In the genomic region with DNA sequence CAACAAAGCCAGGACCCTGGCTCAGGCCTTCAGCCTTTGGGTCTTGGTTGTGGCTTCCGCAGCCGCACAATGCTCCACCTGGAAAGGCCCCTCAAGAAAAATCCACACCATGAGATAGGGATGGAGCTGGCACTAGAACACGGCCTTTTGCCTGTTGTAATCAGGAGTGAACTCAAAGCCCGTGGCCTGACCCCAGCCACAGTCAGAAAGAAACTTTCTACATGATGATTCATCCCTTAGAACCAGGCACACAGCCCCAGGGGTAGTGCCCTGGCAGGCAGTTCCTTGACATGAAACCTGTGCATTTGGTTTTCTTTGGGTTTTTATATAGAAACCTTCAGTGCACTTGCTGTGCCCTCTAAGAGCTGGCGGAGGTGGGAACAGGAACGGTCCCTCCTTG, we compare ENCODE assay signal across 10 cellular contexts. TPM values are rescaled to one million over a fixed set of nuclear protein-coding genes. Genes with fewer than 3 reads are reported as not detected.
DNase-seq lines count a peak whose midpoint lies in the region; ATAC-seq lines count a peak whose summit lies in the region.
"Had no signal": no experiment of that assay in that cellular context is flagged by ENCODE, and none has a peak within 500 bp of the region (broad histone marks: within the 10 kb centered on the region; RNA-seq: fewer than 3 reads in every experiment).

No MANE protein-coding gene starts in this region.

- peaks cover 0 to 15% of the 10 kb centered on the region in 2 experiments for H3K27me3 ChIP-seq in mesenchymal stem cell (ENCODE audit: control insufficient read depth in 1 of 2, insufficient read depth in 1 of 2, low read length in 2 of 2)

- H2BK15ac ChIP-seq in mesenchymal stem cell (ENCODE audit: low read depth, poor library complexity, severe bottlenecking) = no peak overlapping the region

- H3K9ac ChIP-seq in mesenchymal stem cell (ENCODE audit: low read length) = no peak overlapping the region
- H3K9ac ChIP-seq: parathyroid adenoma had no signal

- no peak overlapping the region for H3K14ac ChIP-seq in mesenchymal stem cell (ENCODE audit: low read length in 2 of 2)

- H2AFZ ChIP-seq in mesenchymal stem cell (ENCODE audit: low read depth, low read length) = no peak overlapping the region
- H2AFZ ChIP-seq: parathyroid adenoma had no signal

- H2AK5ac ChIP-seq in mesenchymal stem cell (ENCODE audit: low read length, severe bottlenecking) = peak overlapping the region; percentile 73

- no peak overlapping the region for H2BK5ac ChIP-seq in mesenchymal stem cell (ENCODE audit: low read depth, low read length, poor library complexity, severe bottlenecking)

- no peak overlapping the region for H3K4ac ChIP-seq in mesenchymal stem cell (ENCODE audit: low read depth in 1 of 2, low read length in 2 of 2)

- WGBS in mesenchymal stem cell = 77% methylated on average over 6 of the region's 6 CpGs

- H4K8ac ChIP-seq in mesenchymal stem cell (ENCODE audit: low read length) = no peak overlapping the region

- peaks cover 33% of the 10 kb centered on the region for H3K27me3 Mint-ChIP-seq in activated naive CD8-positive, alpha-beta T cell treated with anti-CD3 and anti-CD28 coated beads, Interleukin-2, amount 50 U/mL, for 24 hours

- no peaks in the 10 kb centered on the region for H3K9me3 ChIP-seq in mesenchymal stem cell (ENCODE audit: control insufficient read depth, low read length)

- no peak overlapping the region for H3K4me3 ChIP-seq in mesenchymal stem cell (ENCODE audit: insufficient read depth in 1 of 2, low read depth in 1 of 2, low read length in 2 of 2)

- ATAC-seq in HG03342 (IDR thresholded peaks at IDR 0.05; ENCODE audit: unreplicated experiment) (peak; percentile 68), GM21528 (IDR thresholded peaks at IDR 0.05; ENCODE audit: low FRiP score, unreplicated experiment) (no peak), GM19324 (IDR thresholded peaks at IDR 0.05; ENCODE audit: low FRiP score, unreplicated experiment) (no peak)
- peak; percentile 95 for ATAC-seq in activated naive CD8-positive, alpha-beta T cell treated with anti-CD3 and anti-CD28 coated beads, Interleukin-2, amount 50 U/mL, for 24 hours

- H3K27ac Mint-ChIP-seq in activated naive CD8-positive, alpha-beta T cell treated with anti-CD3 and anti-CD28 coated beads, Interleukin-2, amount 50 U/mL, for 24 hours = no peak overlapping the region

- H3K27ac ChIP-seq in mesenchymal stem cell (ENCODE audit: low read length, poor library complexity, severe bottlenecking) = peak overlapping the region; percentile 70
- H3K27ac ChIP-seq: parathyroid adenoma had no signal

- no peaks in the 10 kb centered on the region for H3K36me3 Mint-ChIP-seq in activated naive CD8-positive, alpha-beta T cell treated with anti-CD3 and anti-CD28 coated beads, Interleukin-2, amount 50 U/mL, for 24 hours (ENCODE audit: low read depth)

- H2BK12ac ChIP-seq in mesenchymal stem cell (ENCODE audit: low read length in 2 of 2) = no peak overlapping the region

- no peaks in the 10 kb centered on the region for H3K9me3 Mint-ChIP-seq in activated naive CD8-positive, alpha-beta T cell treated with anti-CD3 and anti-CD28 coated beads, Interleukin-2, amount 50 U/mL, for 24 hours

- H3K36me3 ChIP-seq in mesenchymal stem cell (ENCODE audit: control insufficient read depth in 1 of 2, insufficient read depth in 2 of 2, low read depth in 1 of 2, low read length in 2 of 2) = peaks cover 0 to 13% of the 10 kb centered on the region in 2 experiments

- H3K4me1 Mint-ChIP-seq in activated naive CD8-positive, alpha-beta T cell treated with anti-CD3 and anti-CD28 coated beads, Interleukin-2, amount 50 U/mL, for 24 hours = peaks cover 19% of the 10 kb centered on the region

- peaks cover 18% of the 10 kb centered on the region for H3K79me1 ChIP-seq in mesenchymal stem cell (replicated peaks; ENCODE audit: low read length, poor library complexity, severe bottlenecking)

- H4K91ac ChIP-seq in mesenchymal stem cell (ENCODE audit: low read length) = no peak overlapping the region

- H3K4me3 Mint-ChIP-seq in activated naive CD8-positive, alpha-beta T cell treated with anti-CD3 and anti-CD28 coated beads, Interleukin-2, amount 50 U/mL, for 24 hours = no peak overlapping the region

- H3K18ac ChIP-seq in mesenchymal stem cell (ENCODE audit: low read depth in 1 of 2, low read length in 2 of 2) = peak overlapping the region in 1 of 2 experiments; percentile 24

- H2BK120ac ChIP-seq in mesenchymal stem cell (ENCODE audit: low read depth, low read length) = peak overlapping the region; percentile 24

- no peak overlapping the region for H3K4me2 ChIP-seq in mesenchymal stem cell (ENCODE audit: low read length, poor library complexity, severe bottlenecking)

- peak; percentile 66 for DNase-seq in activated effector memory CD4-positive, alpha-beta T cell treated with anti-CD3 and anti-CD28 coated beads, Interleukin-2, amount 50 U/mL, for 16 hours
- no peak for DNase-seq in activated effector memory CD4-positive, alpha-beta T cell treated with Interleukin-2 at 50 U/mL for 16 hours
- DNase-seq in activated naive CD8-positive, alpha-beta T cell treated with anti-CD3 and anti-CD28 coated beads, Interleukin-2, amount 50 U/mL, for 24 hours = peak; percentile 42
- DNase-seq in mesenchymal stem cell (peak; percentile 35), OCI-M1 (lab: John Stamatoyannopoulos, UW) (no peak)
- DNase-seq: DND-41 had no signal

- no peak overlapping the region for H3K23ac ChIP-seq in mesenchymal stem cell (ENCODE audit: low read length in 2 of 2)

- peaks cover 58% of the 10 kb centered on the region for H3K4me1 ChIP-seq in mesenchymal stem cell (ENCODE audit: control insufficient read depth, insufficient read depth, low read depth, low read length)
- H3K4me1 ChIP-seq: parathyroid adenoma had no signal

RNA-seq across cellular contexts. Expression of a gene that starts 5.1 kb away (rescaled TPM):
- polyA plus RNA-seq in mesenchymal stem cell (2013, experiment 1 of 2) = 1.9 TPM
- 1.6 TPM for polyA plus RNA-seq in mesenchymal stem cell (2013, experiment 2 of 2)

Comparison
In these comparisons a context has a peak if more than half of its experiments do, and no peak if none do; other contexts are left out.
1. DNase-seq: peak in activated effector memory CD4-positive, alpha-beta T cell treated with anti-CD3 and anti-CD28 coated beads, Interleukin-2, amount 50 U/mL, for 16 hours (single experiment), activated naive CD8-positive, alpha-beta T cell treated with anti-CD3 and anti-CD28 coated beads, Interleukin-2, amount 50 U/mL, for 24 hours (single experiment) and mesenchymal stem cell (single experiment); none in activated effector memory CD4-positive, alpha-beta T cell treated with Interleukin-2 at 50 U/mL for 16 hours (single experiment) and OCI-M1 (single experiment).
2. ATAC-seq: peak in HG03342 (single experiment) and activated naive CD8-positive, alpha-beta T cell treated with anti-CD3 and anti-CD28 coated beads, Interleukin-2, amount 50 U/mL, for 24 hours (single experiment); none in GM21528 (single experiment) and GM19324 (single experiment).